8 cellular contexts compared by ENCODE assay signal in genomic region chr4:39353478-39354177, GRCh38. TPM values are rescaled to one million over a fixed set of nuclear protein-coding genes. Genes with fewer than 3 reads are reported as not detected.
DNase-seq lines count a peak whose midpoint lies in the region; ATAC-seq and TF ChIP-seq lines count a peak whose summit lies in the region.

No MANE protein-coding gene starts in this region.

- no peak for TF ChIP-seq POLR2A in suprapubic skin (IDR thresholded peaks at IDR 0.05)

- H3K27ac ChIP-seq in brain microvascular endothelial cell (peak overlapping the region; percentile 79), suprapubic skin (peak overlapping the region; percentile 73)

- in situ Hi-C loops in brain microvascular endothelial cell (cut with HindIII; ENCODE audit: low pct_ligation_motif_present, low sequenced_read_pairs): no loop called here

- peak; percentile 12 for DNase-seq in activated CD4-positive, alpha-beta T cell treated with anti-CD3 and anti-CD28 coated beads for 48 hours
- no peak for DNase-seq in activated CD4-positive, alpha-beta T cell treated with anti-CD3 and anti-CD28 coated beads for 1 hour
- DNase-seq in NCI-H2196 treated with DMSO at 0.1 percent for 48 hours (lab: John Stamatoyannopoulos, UW; ENCODE audit: unreplicated experiment): peak; percentile 19
- DNase-seq in brain microvascular endothelial cell: no peak
- no peak for DNase-seq in left colon
- no peak for DNase-seq in suprapubic skin (ENCODE audit: low spot score in 2 of 2)
- no peak for DNase-seq in T1000 (lab: John Stamatoyannopoulos, UW)

- intact Hi-C loops in left colon (cut with DNase I, micrococcal nuclease): no loop called here

- no peaks in the 10 kb centered on the region for H3K9me3 ChIP-seq in suprapubic skin

- H3K4me3 ChIP-seq in brain microvascular endothelial cell (ENCODE audit: low read depth, low read length) (peak overlapping the region; percentile 9), suprapubic skin (peak overlapping the region; percentile 39)

- 11% methylated on average over 5 of the region's 5 CpGs for WGBS in suprapubic skin

- H3K4me1 ChIP-seq in suprapubic skin: peaks cover 21% of the 10 kb centered on the region

- no peaks in the 10 kb centered on the region for H3K27me3 ChIP-seq in brain microvascular endothelial cell (replicated peaks)
- no peaks in the 10 kb centered on the region for H3K27me3 ChIP-seq in suprapubic skin

- TF ChIP-seq CTCF in brain microvascular endothelial cell (IDR thresholded peaks at IDR 0.05; ENCODE audit: low read depth, low read length, missing control alignments) (no peak), suprapubic skin (IDR thresholded peaks at IDR 0.05) (no peak)

- no peaks in the 10 kb centered on the region for H3K36me3 ChIP-seq in brain microvascular endothelial cell (replicated peaks)
- H3K36me3 ChIP-seq in suprapubic skin: peaks cover 18% of the 10 kb centered on the region

- ATAC-seq in HG02678 (IDR thresholded peaks at IDR 0.05; ENCODE audit: unreplicated experiment) (peak; percentile 82), left colon (peak; percentile 86)

- no peak for TF ChIP-seq EP300 in suprapubic skin (IDR thresholded peaks at IDR 0.05)

RNA-seq across cellular contexts. Expression of gene RFC1, which starts 12.5 kb away (rescaled TPM):
- 10 to 100 TPM; 24.0 to 25.2 TPM for total RNA-seq in left colon
- total RNA-seq in suprapubic skin: 10 to 100 TPM; 24.9 to 40.1 (median 27.0) TPM

RNA-seq across cellular contexts. Expression of gene KLB, which starts 53.1 kb away (rescaled TPM):
- 1 to 10 TPM in 1 of 2 donors, under 1 TPM in 1; 0.64 to 2.3 TPM for total RNA-seq in left colon
- total RNA-seq in suprapubic skin: under 1 TPM; 0.34 to 0.76 (median 0.68) TPM

Comparison
In these comparisons a context has a peak if more than half of its experiments do, and no peak if none do; other contexts are left out.
1. DNase-seq: peak in activated CD4-positive, alpha-beta T cell treated with anti-CD3 and anti-CD28 coated beads for 48 hours (single experiment) and NCI-H2196 treated with DMSO at 0.1 percent for 48 hours (single experiment); none in activated CD4-positive, alpha-beta T cell treated with anti-CD3 and anti-CD28 coated beads for 1 hour (single experiment), brain microvascular endothelial cell (single experiment), left colon (0 of 2), suprapubic skin (0 of 2) and T1000 (single experiment).